ENCODE assay signal across 17 cellular contexts in genomic region chr1:91550961-91551360, GRCh38. TPM values are rescaled to one million over a fixed set of nuclear protein-coding genes. Genes with fewer than 3 reads are reported as not detected.
DNase-seq lines count a peak whose midpoint lies in the region; ATAC-seq, FAIRE-seq and TF ChIP-seq lines count a peak whose summit lies in the region.
"Had no signal": no experiment of that assay in that cellular context is flagged by ENCODE, and none has a peak within 500 bp of the region (broad histone marks: within the 10 kb centered on the region; RNA-seq: fewer than 3 reads in every experiment).

No MANE protein-coding gene starts in this region.

- no peak overlapping the region for H3K4me2 ChIP-seq in endothelial cell of umbilical vein (ENCODE audit: insufficient read depth, low read length)

- TF ChIP-seq POLR2A in endothelial cell of umbilical vein (IDR thresholded peaks at IDR 0.05; ENCODE audit: low read depth, low read length) = no peak

- no TSS peak for BruUV-seq in endothelial cell of umbilical vein (replicated peaks; lab: Mats Ljungman, UMichigan)

- H3K4me3 ChIP-seq in CD4-positive, alpha-beta memory T cell (ENCODE audit: low read length in 2 of 2) = no peak overlapping the region
- H3K4me3 ChIP-seq in GM12865 (ENCODE audit: low read depth, low read length) (no peak overlapping the region), endothelial cell of umbilical vein (replicated peaks in 1 of 3; ENCODE audit: insufficient read depth in 1 of 3, low read depth in 1 of 3, low read length in 3 of 3) (no peak overlapping the region), left lung (no peak overlapping the region)

- POLR2A ChIA-PET in CD4-positive, alpha-beta memory T cell (lab: Charles Lee; ENCODE audit: partially characterized antibody) = interaction anchor here (0.7 to 2.1 kb wide), 7 partner anchors 9 to 398 kb away, joined by 3 to 16 read pairs (median 3); no protein-coding TSS in a partner anchor
- POLR2A ChIA-PET in activated CD8-positive, alpha-beta T cell treated with anti-CD3 and anti-CD28 coated beads, Interleukin-2, amount 10 ng/mL, durations not matched to agents 7 days and 5 days (lab: Charles Lee) = no interaction called here
- POLR2A ChIA-PET in endothelial cell of umbilical vein (lab: Charles Lee) = no interaction called here

- H3K36me3 Mint-ChIP-seq in CD4-positive, alpha-beta memory T cell = no peaks in the 10 kb centered on the region
- H3K36me3 Mint-ChIP-seq in activated CD8-positive, alpha-beta T cell treated with anti-CD3 and anti-CD28 coated beads, Interleukin-2, amount 10 ng/mL, durations not matched to agents 7 days and 5 days (ENCODE audit: low read depth) = peaks cover 25% of the 10 kb centered on the region

- H3K9me3 ChIP-seq in CD4-positive, alpha-beta memory T cell (ENCODE audit: control insufficient read depth in 1 of 2, low read length in 2 of 2) = no peaks in the 10 kb centered on the region
- no peaks in the 10 kb centered on the region for H3K9me3 ChIP-seq in endothelial cell of umbilical vein (replicated peaks; ENCODE audit: control insufficient read depth, insufficient read depth, low read length)
- H3K9me3 ChIP-seq in left lung = peaks cover 0 to 2% of the 10 kb centered on the region in 2 donors
- H3K9me3 ChIP-seq: Caco-2 had no signal

- H3K27me3 Mint-ChIP-seq in CD4-positive, alpha-beta memory T cell = no peaks in the 10 kb centered on the region
- H3K27me3 Mint-ChIP-seq in activated CD8-positive, alpha-beta T cell treated with anti-CD3 and anti-CD28 coated beads, Interleukin-2, amount 10 ng/mL, durations not matched to agents 7 days and 5 days (ENCODE audit: low read depth) = peaks cover 2% of the 10 kb centered on the region

- no peaks in the 10 kb centered on the region for H4K20me1 ChIP-seq in endothelial cell of umbilical vein (replicated peaks; ENCODE audit: control insufficient read depth, extremely low read depth, insufficient read depth, low read length)

- H3K27ac ChIP-seq in CD4-positive, alpha-beta memory T cell (ENCODE audit: low read depth, low read length) = no peak overlapping the region
- H3K27ac ChIP-seq in endothelial cell of umbilical vein (ENCODE audit: insufficient read depth, low read depth, low read length) = no peak overlapping the region
- H3K27ac ChIP-seq in left lung = no peak overlapping the region

- peaks cover 0 to 7% (median 0%) of the 10 kb centered on the region in 8 donors for H3K9me3 Mint-ChIP-seq in CD4-positive, alpha-beta memory T cell
- peaks cover 10% of the 10 kb centered on the region for H3K9me3 Mint-ChIP-seq in activated CD8-positive, alpha-beta T cell treated with anti-CD3 and anti-CD28 coated beads, Interleukin-2, amount 10 ng/mL, durations not matched to agents 7 days and 5 days (ENCODE audit: insufficient read depth)
- H3K9me3 Mint-ChIP-seq: H9 had no signal

- no peaks in the 10 kb centered on the region for H3K79me2 ChIP-seq in endothelial cell of umbilical vein (ENCODE audit: control insufficient read depth, insufficient read depth, low read length)

- TF ChIP-seq CTCF in GM12865 (IDR thresholded peaks at IDR 0.05; ENCODE audit: insufficient read depth, low read depth, low read length, missing control alignments) = no peak
- TF ChIP-seq CTCF in endothelial cell of umbilical vein (IDR thresholded peaks at IDR 0.05; ENCODE audit: extremely low read depth in 1 of 2, insufficient read depth in 1 of 2, low read depth in 1 of 2, low read length in 2 of 2) = no peak
- TF ChIP-seq CTCF in left lung (IDR thresholded peaks at IDR 0.05) = no peak

- peak; percentile 8 for FAIRE-seq in endothelial cell of umbilical vein (lab: Jason Lieb, UNC)
- FAIRE-seq: GM12891 had no signal

- dilution Hi-C loops in endothelial cell of umbilical vein (cut with MboI; ENCODE audit: extremely low pct_ligation_motif_present, low sequenced_read_pairs) = no loop called here

- CTCF ChIA-PET in CD4-positive, alpha-beta memory T cell (lab: Charles Lee; ENCODE audit: partially characterized antibody) = interaction anchor here (0.6 to 0.9 kb wide), 2 partner anchors 9 to 11 kb away, joined by 3 read pairs; no protein-coding TSS in a partner anchor
- CTCF ChIA-PET in activated CD8-positive, alpha-beta T cell treated with anti-CD3 and anti-CD28 coated beads, Interleukin-2, amount 10 ng/mL, durations not matched to agents 7 days and 5 days (lab: Charles Lee) = interaction anchor here (1.5 kb wide), 1 partner anchor 11 kb away, joined by 4 read pairs; no protein-coding TSS in a partner anchor
- CTCF ChIA-PET in endothelial cell of umbilical vein (lab: Charles Lee) = no interaction called here

- peak overlapping the region; percentile 88 to 97 (median 93) for H3K27ac Mint-ChIP-seq in CD4-positive, alpha-beta memory T cell
- peak overlapping the region; percentile 66 for H3K27ac Mint-ChIP-seq in activated CD8-positive, alpha-beta T cell treated with anti-CD3 and anti-CD28 coated beads, Interleukin-2, amount 10 ng/mL, durations not matched to agents 7 days and 5 days
- H3K27ac Mint-ChIP-seq: H9 had no signal

- peaks cover 67 to 95% (median 82%) of the 10 kb centered on the region in 4 donors for H3K4me1 Mint-ChIP-seq in CD4-positive, alpha-beta memory T cell
- H3K4me1 Mint-ChIP-seq in activated CD8-positive, alpha-beta T cell treated with anti-CD3 and anti-CD28 coated beads, Interleukin-2, amount 10 ng/mL, durations not matched to agents 7 days and 5 days (ENCODE audit: low read depth) = peaks cover 88% of the 10 kb centered on the region

- no peak overlapping the region for H2AFZ ChIP-seq in endothelial cell of umbilical vein (ENCODE audit: low read depth, low read length)

- H3K9me1 ChIP-seq in endothelial cell of umbilical vein (replicated peaks; ENCODE audit: control insufficient read depth, extremely low read depth, insufficient read depth, low read length) = no peaks in the 10 kb centered on the region

- no peak for ATAC-seq in activated CD8-positive, alpha-beta T cell treated with anti-CD3 and anti-CD28 coated beads, Interleukin-2, amount 10 ng/mL, durations not matched to agents 7 days and 5 days
- no peak for ATAC-seq in left lung

- peak overlapping the region in 7 of 8 donors; percentile 54 to 83 (median 77) for H3K4me3 Mint-ChIP-seq in CD4-positive, alpha-beta memory T cell
- no peak overlapping the region for H3K4me3 Mint-ChIP-seq in activated CD8-positive, alpha-beta T cell treated with anti-CD3 and anti-CD28 coated beads, Interleukin-2, amount 10 ng/mL, durations not matched to agents 7 days and 5 days
- H3K4me3 Mint-ChIP-seq: H9 had no signal

- H3K4me1 ChIP-seq in CD4-positive, alpha-beta memory T cell (ENCODE audit: insufficient read depth, low read length) = peaks cover 99% of the 10 kb centered on the region
- H3K4me1 ChIP-seq in endothelial cell of umbilical vein (ENCODE audit: control insufficient read depth, extremely low read depth, insufficient read depth, low read length) (peaks cover 15% of the 10 kb centered on the region), left lung (peaks cover 5 to 36% of the 10 kb centered on the region in 2 donors)
- H3K4me1 ChIP-seq: Caco-2 had no signal

- no peak overlapping the region for H3K9ac ChIP-seq in endothelial cell of umbilical vein (replicated peaks; ENCODE audit: extremely low read depth, insufficient read depth, low read length)

- peak in 4 of 5 donors; percentile 36 to 59 (median 44) for DNase-seq in CD4-positive, alpha-beta memory T cell
- DNase-seq in GM12865 (ENCODE audit: low read depth) = peak; percentile 26
- DNase-seq in activated CD8-positive, alpha-beta T cell treated with anti-CD3 and anti-CD28 coated beads, Interleukin-2, amount 10 ng/mL, durations not matched to agents 7 days and 5 days = no peak
- DNase-seq in endothelial cell of umbilical vein (ENCODE audit: low read depth, low spot score) = no peak
- DNase-seq in NK-92 (lab: John Stamatoyannopoulos, UW; ENCODE audit: unreplicated experiment) = no peak
- no peak for DNase-seq in T1000 (lab: John Stamatoyannopoulos, UW)
- DNase-seq in NCI-H2227 (lab: John Stamatoyannopoulos, UW; ENCODE audit: unreplicated experiment) = no peak
- DNase-seq in left lung = no peak
- DNase-seq: Caco-2, H9, Karpas-422, NCI-H1417, NCI-H1930, NCI-H2171 treated with DMSO at 0.1 percent for 48 hours, NCI-H510A, SIG-M5 had no signal

- intact Hi-C loops in CD4-positive, alpha-beta memory T cell (cut with micrococcal nuclease) = no loop called here
- intact Hi-C loops in endothelial cell of umbilical vein (cut with micrococcal nuclease) = no loop called here
- intact Hi-C loops in left lung (cut with DNase I) = no loop called here

- H3K36me3 ChIP-seq in CD4-positive, alpha-beta memory T cell (ENCODE audit: insufficient read depth, low read length) = no peaks in the 10 kb centered on the region
- H3K36me3 ChIP-seq in endothelial cell of umbilical vein (ENCODE audit: control insufficient read depth in 2 of 2, extremely low read depth in 1 of 2, insufficient read depth in 2 of 2, low read length in 2 of 2) (no peaks in the 10 kb centered on the region), left lung (no peaks in the 10 kb centered on the region)

- H3K27me3 ChIP-seq in CD4-positive, alpha-beta memory T cell (ENCODE audit: insufficient read depth, low read length) = no peaks in the 10 kb centered on the region
- H3K27me3 ChIP-seq in endothelial cell of umbilical vein (ENCODE audit: control insufficient read depth in 2 of 2, insufficient read depth in 2 of 2, low read length in 2 of 2) = no peaks in the 10 kb centered on the region
- H3K27me3 ChIP-seq in left lung = no peaks in the 10 kb centered on the region

TF ChIP-seq in endothelial cell of umbilical vein, 7 proteins besides CTCF, POLR2A, EP300 and RAD21 (continues in another document):
- TF ChIP-seq JUN (IDR thresholded peaks at IDR 0.05; ENCODE audit: borderline replicate concordance, insufficient read depth, insufficient read length, low read depth) (no peak), MYC (IDR thresholded peaks at IDR 0.05; ENCODE audit: low read depth, low read length) (no peak), FOS (IDR thresholded peaks at IDR 0.05; ENCODE audit: borderline replicate concordance, insufficient read depth, low read length) (no peak), POLR2AphosphoS5 (IDR thresholded peaks at IDR 0.05; ENCODE audit: insufficient read depth, low read depth, low read length) (no peak)

RNA-seq across cellular contexts. Expression of gene CDC7, which starts 50.3 kb away (rescaled TPM):
- 1 to 10 TPM; 4.7 to 6.0 TPM for total RNA-seq in CD4-positive, alpha-beta memory T cell
- polyA plus RNA-seq in CD4-positive, alpha-beta memory T cell = 1 to 10 TPM; 2.9 to 4.3 TPM
- total RNA-seq in activated CD8-positive, alpha-beta T cell treated with anti-CD3 and anti-CD28 coated beads, Interleukin-2, amount 10 ng/mL, durations not matched to agents 7 days and 5 days = 10 to 100 TPM; 26.5 to 27.7 TPM
- total RNA-seq in endothelial cell of umbilical vein (11.7 and 13.4 TPM in 2 replicates), left lung (10 to 100 TPM in 1 of 2 donors, 1 to 10 TPM in 1; 6.3 to 10.4 TPM)
- 2.3 and 3.9 TPM in 2 replicates for polyA plus RNA-seq in endothelial cell of umbilical vein
- 5.2 and 6.6 TPM in 2 replicates for polyA plus RNA-seq in endothelial cell of umbilical vein (2011; cell fraction: cytosol; rRNA removed)
- 13.5 and 20.5 TPM in 2 replicates for polyA plus RNA-seq in endothelial cell of umbilical vein (2011; cell fraction: nucleus; rRNA removed)
- 4.7 and 7.4 TPM in 2 replicates for polyA plus RNA-seq in endothelial cell of umbilical vein (2012)
- polyA minus RNA-seq in endothelial cell of umbilical vein = 5.5 and 6.4 TPM in 2 replicates
- polyA minus RNA-seq in endothelial cell of umbilical vein (2011; cell fraction: cytosol; rRNA and poly(A)+ RNA removed) = 20.5 TPM
- 5.2 and 7.6 TPM in 2 replicates for polyA minus RNA-seq in endothelial cell of umbilical vein (2011; cell fraction: nucleus; rRNA and poly(A)+ RNA removed)

Comparison
In these comparisons a context has a peak if more than half of its experiments do, and no peak if none do; other contexts are left out.
1. DNase-seq: peak in CD4-positive, alpha-beta memory T cell (4 of 5) and GM12865 (single experiment); none in activated CD8-positive, alpha-beta T cell treated with anti-CD3 and anti-CD28 coated beads, Interleukin-2, amount 10 ng/mL, durations not matched to agents 7 days and 5 days (single experiment), endothelial cell of umbilical vein (single experiment), NK-92 (single experiment), T1000 (single experiment), NCI-H2227 (single experiment) and left lung (0 of 2).